ENCODE assay signal across 28 cellular contexts in the genomic region with DNA sequence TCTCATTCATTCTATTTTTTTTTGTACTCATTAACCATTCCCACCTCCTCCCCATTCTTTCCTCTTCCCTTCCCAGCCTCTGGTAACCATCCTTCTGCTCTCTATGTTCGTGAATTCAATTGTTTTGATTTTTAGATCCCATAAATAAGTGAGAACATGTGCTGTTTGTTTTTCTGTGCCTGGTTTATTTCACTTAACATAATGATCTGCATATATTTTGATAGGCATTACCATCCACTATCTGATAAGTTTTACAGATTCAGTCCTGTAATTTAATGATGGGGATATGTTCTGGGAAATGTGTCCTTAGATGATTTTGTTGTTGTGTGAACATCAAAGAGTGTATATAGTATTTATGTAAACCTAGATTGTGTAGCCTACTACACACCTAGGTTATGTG.
"Had no signal": no experiment of that assay in that cellular context is flagged by ENCODE, and none has a peak within 500 bp of the region (broad histone marks: within the 10 kb centered on the region; RNA-seq: fewer than 3 reads in every experiment).

No MANE protein-coding gene starts in this region.

- H3K27me3 ChIP-seq: suprapubic skin, testis, thyroid gland, tibial artery, tibial nerve, transverse colon, upper lobe of left lung, upper lobe of right lung, uterus, vagina had no signal

- H3K4me3 Mint-ChIP-seq: stimulated activated effector memory CD8-positive, alpha-beta T cell treated with anti-CD3 and anti-CD28 coated beads, Interleukin-12 subunit alpha, Interleukin-12 subunit beta, amount 100 ng/mL, for 72 hours; stimulated activated memory B cell treated with anti-CD40 and anti-IgM and Interleukin-4, amounts not matched to agents 10 μg/mL and 1 μg/mL and 100 μg/mL, for 72 hours; stimulated activated naive B cell treated with anti-CD40 and anti-IgM and Interleukin-4, amounts not matched to agents 10 μg/mL and 1 μg/mL and 100 μg/mL, for 72 hours; stimulated activated naive CD8-positive, alpha-beta T cell treated with anti-CD3 and anti-CD28 coated beads, Interleukin-15, amount 100 ng/mL, for 72 hours; stimulated activated naive CD8-positive, alpha-beta T cell treated with anti-CD3 and anti-CD28 coated beads, Interleukin-15, Interleukin-2, amounts not matched to agents 100 ng/mL and 50 ng/mL, for 24 hours had no signal

- FAIRE-seq: urothelium cell line had no signal

- H3K4me1 Mint-ChIP-seq: stimulated activated effector memory CD8-positive, alpha-beta T cell treated with anti-CD3 and anti-CD28 coated beads, Interleukin-12 subunit alpha, Interleukin-12 subunit beta, amount 100 ng/mL, for 72 hours; stimulated activated memory B cell treated with anti-CD40 and anti-IgM and Interleukin-4, amounts not matched to agents 10 μg/mL and 1 μg/mL and 100 μg/mL, for 72 hours; stimulated activated naive B cell treated with anti-CD40 and anti-IgM and Interleukin-4, amounts not matched to agents 10 μg/mL and 1 μg/mL and 100 μg/mL, for 72 hours; stimulated activated naive CD8-positive, alpha-beta T cell treated with anti-CD3 and anti-CD28 coated beads, Interleukin-15, amount 100 ng/mL, for 72 hours had no signal

- ATAC-seq: stimulated activated effector memory CD8-positive, alpha-beta T cell treated with anti-CD3 and anti-CD28 coated beads, Interleukin-12 subunit alpha, Interleukin-12 subunit beta, amount 100 ng/mL, for 72 hours; stimulated activated memory B cell treated with anti-CD40 and anti-IgM and Interleukin-4, amounts not matched to agents 10 μg/mL and 1 μg/mL and 100 μg/mL, for 72 hours; stimulated activated naive B cell treated with anti-CD40 and anti-IgM and Interleukin-4, amounts not matched to agents 10 μg/mL and 1 μg/mL and 100 μg/mL, for 72 hours; stimulated activated naive CD8-positive, alpha-beta T cell treated with anti-CD3 and anti-CD28 coated beads, Interleukin-15, amount 100 ng/mL, for 72 hours; stimulated activated naive CD8-positive, alpha-beta T cell treated with anti-CD3 and anti-CD28 coated beads, Interleukin-15, Interleukin-2, amounts not matched to agents 100 U/mL and 50 U/mL, for 24 hours; upper lobe of right lung had no signal

- DNase-seq: stimulated activated CD4-positive, alpha-beta T cell treated with anti-CD3 and anti-CD28 coated beads, Interleukin-2, amount 100 ng/mL, for 48 hours; stimulated activated CD4-positive, alpha-beta T cell treated with anti-CD3 and anti-CD28 coated beads, Interleukin-4, amount 100 ng/mL, for 1 hour; stimulated activated CD4-positive, alpha-beta T cell treated with anti-CD3 and anti-CD28 coated beads, Interleukin-4, amount 100 ng/mL, for 24 hours; stimulated activated CD4-positive, alpha-beta T cell treated with anti-CD3 and anti-CD28 coated beads, Interleukin-4, amount 100 ng/mL, for 4 hours; stimulated activated CD8-positive, alpha-beta memory T cell treated with anti-CD3 and anti-CD28 coated beads, Interleukin-4, amount 100 ng/mL, for 48 hours; stimulated activated naive B cell treated with anti-CD40 and anti-IgM and Interleukin-4, amounts not matched to agents 10 μg/mL and 1 μg/mL and 100 μg/mL, for 72 hours; stimulated activated naive CD4-positive, alpha-beta T cell; stimulated activated naive CD4-positive, alpha-beta T cell treated with Interleukin-2 at 50 U/mL for 16 hours; stimulated activated naive CD8-positive, alpha-beta T cell treated with anti-CD3 and anti-CD28 coated beads, Interleukin-15, amount 100 ng/mL, for 72 hours; stimulated activated naive CD8-positive, alpha-beta T cell treated with anti-CD3 and anti-CD28 coated beads, Interleukin-15, Interleukin-2, amounts not matched to agents 100 U/mL and 50 U/mL, for 24 hours; stomach; substantia nigra; testis; thyroid gland; tibial artery; transverse colon; trophoblast cell; upper lobe of left lung; upper lobe of right lung; uterus had no signal

- H3K4me3 ChIP-seq: stomach, suprapubic skin, testis, thoracic aorta, thyroid gland, tibial artery, tibial nerve, transverse colon, upper lobe of left lung, upper lobe of right lung, uterus, vagina had no signal

- H3K36me3 Mint-ChIP-seq: stimulated activated effector memory CD8-positive, alpha-beta T cell treated with anti-CD3 and anti-CD28 coated beads, Interleukin-12 subunit alpha, Interleukin-12 subunit beta, amount 100 ng/mL, for 72 hours; stimulated activated memory B cell treated with anti-CD40 and anti-IgM and Interleukin-4, amounts not matched to agents 10 μg/mL and 1 μg/mL and 100 μg/mL, for 72 hours had no signal

- H3K9me3 ChIP-seq: stomach, suprapubic skin, testis, thoracic aorta, thyroid gland, tibial artery, tibial nerve, transverse colon, upper lobe of left lung, upper lobe of right lung, uterus, vagina had no signal

- H3K27ac ChIP-seq: stomach, suprapubic skin, testis, thoracic aorta, thyroid gland, tibial artery, tibial nerve, transverse colon, upper lobe of left lung, upper lobe of right lung, uterus, vagina had no signal

- H3K9me3 Mint-ChIP-seq: stimulated activated effector memory CD8-positive, alpha-beta T cell treated with anti-CD3 and anti-CD28 coated beads, Interleukin-12 subunit alpha, Interleukin-12 subunit beta, amount 100 ng/mL, for 72 hours; stimulated activated memory B cell treated with anti-CD40 and anti-IgM and Interleukin-4, amounts not matched to agents 10 μg/mL and 1 μg/mL and 100 μg/mL, for 72 hours; stimulated activated naive B cell treated with anti-CD40 and anti-IgM and Interleukin-4, amounts not matched to agents 10 μg/mL and 1 μg/mL and 100 μg/mL, for 72 hours; stimulated activated naive CD8-positive, alpha-beta T cell treated with anti-CD3 and anti-CD28 coated beads, Interleukin-15, amount 100 ng/mL, for 72 hours; stimulated activated naive CD8-positive, alpha-beta T cell treated with anti-CD3 and anti-CD28 coated beads, Interleukin-15, Interleukin-2, amounts not matched to agents 100 ng/mL and 50 ng/mL, for 24 hours had no signal

- H3K27ac Mint-ChIP-seq: stimulated activated effector memory CD8-positive, alpha-beta T cell treated with anti-CD3 and anti-CD28 coated beads, Interleukin-12 subunit alpha, Interleukin-12 subunit beta, amount 100 ng/mL, for 72 hours; stimulated activated memory B cell treated with anti-CD40 and anti-IgM and Interleukin-4, amounts not matched to agents 10 μg/mL and 1 μg/mL and 100 μg/mL, for 72 hours; stimulated activated naive B cell treated with anti-CD40 and anti-IgM and Interleukin-4, amounts not matched to agents 10 μg/mL and 1 μg/mL and 100 μg/mL, for 72 hours; stimulated activated naive CD8-positive, alpha-beta T cell treated with anti-CD3 and anti-CD28 coated beads, Interleukin-15, amount 100 ng/mL, for 72 hours; stimulated activated naive CD8-positive, alpha-beta T cell treated with anti-CD3 and anti-CD28 coated beads, Interleukin-15, Interleukin-2, amounts not matched to agents 100 ng/mL and 50 ng/mL, for 24 hours had no signal

- H3K36me3 ChIP-seq: stomach, suprapubic skin, thoracic aorta, thyroid gland, tibial artery, tibial nerve, transverse colon, upper lobe of left lung, upper lobe of right lung, uterus, vagina had no signal

- H3K4me1 ChIP-seq: stomach, suprapubic skin, testis, thyroid gland, tibial artery, tibial nerve, transverse colon, upper lobe of left lung, upper lobe of right lung, uterus, vagina had no signal
